1 cellular context compared by ENCODE assay signal in genomic region chr4:10506077-10506476, GRCh38.
TF ChIP-seq lines count a peak whose summit lies in the region.

No MANE protein-coding gene starts in this region.

TF ChIP-seq in GM12878, 131 proteins besides CTCF, POLR2A, EP300 and RAD21 (continued from another document):
- no peak for TF ChIP-seq ATF2 (IDR thresholded peaks at IDR 0.05; ENCODE audit: low read length)
